19 cellular contexts compared by ENCODE assay signal in genomic region chr5:177988989-177989625, GRCh38. TPM values are rescaled to one million over a fixed set of nuclear protein-coding genes. Genes with fewer than 3 reads are reported as not detected.
"Had no signal": no experiment of that assay in that cellular context is flagged by ENCODE, and none has a peak within 500 bp of the region (broad histone marks: within the 10 kb centered on the region; RNA-seq: fewer than 3 reads in every experiment).

No MANE protein-coding gene starts in this region.

- H3K4me3 ChIP-seq: MG63 had no signal

- DNase-seq: Kasumi-1, KG1, MG63, NCI-H1092 treated with DMSO at 0.1 percent for 48 hours, NCI-H1436, NCI-H187 treated with DMSO at 0.1 percent for 48 hours, NCI-H2029 treated with DMSO at 0.1 percent for 48 hours, NCI-H2171 treated with DMSO at 0.1 percent for 48 hours, NCI-H524, NCI-H69, NCI-H774, PC-3, SHP77, SK-N-SH, SW 1271 had no signal

- H3K9me3 ChIP-seq: MG63, SK-N-SH had no signal

- H3K4me2 ChIP-seq: SK-N-SH had no signal

- H3K9ac ChIP-seq: SK-N-SH had no signal

- H3K36me3 ChIP-seq: MG63 had no signal

- H3K27ac ChIP-seq: HL-60, RWPE1 had no signal

RNA-seq across cellular contexts. Expression of gene PROP1, which starts 6.9 kb away (rescaled TPM):
- total RNA-seq: NCI-H460, PC-3, SK-MEL-5 had no signal
- polyA plus RNA-seq: SK-N-SH had no signal
